ENCODE assay signal across 3 cellular contexts in genomic region chr2:138102664-138103063, GRCh38.
TF ChIP-seq lines count a peak whose summit lies in the region.

No MANE protein-coding gene starts in this region.

TF ChIP-seq in A549, 52 proteins besides CTCF, POLR2A, EP300 and RAD21:
- TF ChIP-seq EHF (CRISPR knock-in tag; IDR thresholded peaks at IDR 0.05) = no peak
- TF ChIP-seq MAFK (IDR thresholded peaks at IDR 0.05; ENCODE audit: partially characterized antibody) = peak; percentile 88

TF ChIP-seq in IMR-90, 13 proteins besides CTCF, POLR2A, EP300 and RAD21:
- TF ChIP-seq MAFK (IDR thresholded peaks at IDR 0.05; ENCODE audit: low read depth, low read length) (peak; percentile 92), FOS (IDR thresholded peaks at IDR 0.05; ENCODE audit: low read depth, low read length) (no peak), CEBPB (IDR thresholded peaks at IDR 0.05; ENCODE audit: low read depth, low read length) (no peak), MAZ (IDR thresholded peaks at IDR 0.05; ENCODE audit: borderline replicate concordance, low read depth, low read length) (no peak)
TF ChIP-seq in IMR-90: peak in this region for 1.

TF ChIP-seq in H1, 55 proteins besides CTCF, POLR2A, EP300 and RAD21:
- no peak for TF ChIP-seq SAP30 (IDR thresholded peaks at IDR 0.05; ENCODE audit: insufficient read depth, insufficient replicate concordance, low read length)
- 0 out of 2 replicates have a peak, but pooled peaks have one; percentile 35 for TF ChIP-seq MAFK (IDR thresholded peaks at IDR 0.05; ENCODE audit: low read depth, low read length)
- no peak for TF ChIP-seq BCL11A (IDR thresholded peaks at IDR 0.05; ENCODE audit: low read depth in 2 of 2, low read length in 2 of 2)
